In genomic region chr19:13150187-13150918, GRCh38 we compare ENCODE assay signal across 8 cellular contexts.
DNase-seq lines count a peak whose midpoint lies in the region; ATAC-seq and TF ChIP-seq lines count a peak whose summit lies in the region.

IER2 (plus strand) TSS chr19:13150411; CDS start chr19:13153187, 2,776 bp downstream.
A gene with protein sequence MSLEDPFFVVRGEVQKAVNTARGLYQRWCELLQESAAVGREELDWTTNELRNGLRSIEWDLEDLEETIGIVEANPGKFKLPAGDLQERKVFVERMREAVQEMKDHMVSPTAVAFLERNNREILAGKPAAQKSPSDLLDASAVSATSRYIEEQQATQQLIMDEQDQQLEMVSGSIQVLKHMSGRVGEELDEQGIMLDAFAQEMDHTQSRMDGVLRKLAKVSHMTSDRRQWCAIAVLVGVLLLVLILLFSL (minus strand): TSS chr19:13150375. CDS start chr19:13150173, 202 bp downstream.

- H3K27me3 ChIP-seq in iPS-20b (ENCODE audit: insufficient read depth, low read length), result no peaks in the 10 kb centered on the region

- H3K4me1 ChIP-seq in iPS-20b (ENCODE audit: insufficient read depth, low read length), result no peaks in the 10 kb centered on the region

- no peaks in the 10 kb centered on the region for H3K9me3 ChIP-seq in iPS-20b (ENCODE audit: insufficient read depth, low read depth, low read length)

- in situ Hi-C loops in T47D (cut with HindIII; ENCODE audit: low pct_unique_long_range_greater_than_20kb, low sequenced_read_pairs), result no loop called here

- TF ChIP-seq CTCF in VCaP (conservative IDR thresholded peaks at IDR 0.05), result peak; percentile 50

- peaks cover 7% of the 10 kb centered on the region; the same call in 1 of the 2 replicates for H3K36me3 ChIP-seq in iPS-20b (ENCODE audit: insufficient read depth, low read depth, low read length)

- ATAC-seq in HG03097 (IDR thresholded peaks at IDR 0.05; ENCODE audit: low FRiP score, unreplicated experiment), result peak; percentile 39

- peak within 1 kb of the TSS; percentile 98 for H3K4me3 ChIP-seq in iPS-20b (ENCODE audit: low read length)
- H3K4me3 ChIP-seq in skin epidermis, result peak within 1 kb of the TSS; percentile 84 to 95 (median 93)

- H3K9ac ChIP-seq in iPS-20b (ENCODE audit: low read depth, low read length), result peak within 1 kb of the TSS; percentile 97

- peak within 1 kb of the TSS; percentile 95 for H3K27ac ChIP-seq in VCaP
- H3K27ac ChIP-seq in iPS-20b (ENCODE audit: low read length), result peak within 1 kb of the TSS; percentile 87
- peak within 1 kb of the TSS; percentile 95 to 100 (median 98) for H3K27ac ChIP-seq in skin epidermis

- peak; percentile 93 for DNase-seq in NK-92 treated with Interleukin-12 subunit alpha and Interleukin-12 subunit beta, amount 100 ng/mL, for 24 hours (lab: John Stamatoyannopoulos, UW)
- no peak for DNase-seq in NK-92 (lab: John Stamatoyannopoulos, UW; ENCODE audit: unreplicated experiment)
- DNase-seq in NCI-H2196 (lab: John Stamatoyannopoulos, UW; ENCODE audit: unreplicated experiment), result peak; percentile 92
- DNase-seq in T47D (ENCODE audit: low read depth in 1 of 2, low spot score in 1 of 2), result peak; percentile 75 to 93
